ENCODE assay signal across 13 cellular contexts in genomic region chr15:48730506-48730905, GRCh38.
DNase-seq lines count a peak whose midpoint lies in the region; ATAC-seq lines count a peak whose summit lies in the region.
"Had no signal": no experiment of that assay in that cellular context is flagged by ENCODE, and none has a peak within 500 bp of the region (broad histone marks: within the 10 kb centered on the region; RNA-seq: fewer than 3 reads in every experiment).

No MANE protein-coding gene starts in this region.

- peak; percentile 81 for ATAC-seq in GM18907 (IDR thresholded peaks at IDR 0.05; ENCODE audit: unreplicated experiment)
- peak; percentile 52 for ATAC-seq in HG02678 (IDR thresholded peaks at IDR 0.05; ENCODE audit: unreplicated experiment)
- peak; percentile 61 for ATAC-seq in HG03571 (IDR thresholded peaks at IDR 0.05; ENCODE audit: unreplicated experiment)
- no peak for ATAC-seq in activated naive CD4-positive, alpha-beta T cell treated with anti-CD3 and anti-CD28 coated beads, Interleukin-2, amount 50 U/mL, for 72 hours
- ATAC-seq: GM23338 had no signal

- no peak overlapping the region for H3K27ac Mint-ChIP-seq in activated naive CD4-positive, alpha-beta T cell treated with anti-CD3 and anti-CD28 coated beads, Interleukin-2, amount 50 U/mL, for 72 hours
- H3K27ac Mint-ChIP-seq: CD4-positive, alpha-beta memory T cell; GM23338 had no signal

- peaks cover 0 to 11% of the 10 kb centered on the region in 2 donors for H3K9me3 Mint-ChIP-seq in activated naive CD4-positive, alpha-beta T cell treated with anti-CD3 and anti-CD28 coated beads, Interleukin-2, amount 50 U/mL, for 72 hours

- peaks cover 21 to 64% of the 10 kb centered on the region in 2 donors for H3K36me3 Mint-ChIP-seq in activated naive CD4-positive, alpha-beta T cell treated with anti-CD3 and anti-CD28 coated beads, Interleukin-2, amount 50 U/mL, for 72 hours

- DNase-seq in activated gamma-delta T cell treated with Interleukin-2 at 50 U/mL for 16 hours (no peak), DMS 273 treated with DMSO at 0.1 percent for 48 hours (lab: John Stamatoyannopoulos, UW) (no peak), superior temporal gyrus (ENCODE audit: extremely low spot score) (no peak)
- no peak for DNase-seq in activated naive CD4-positive, alpha-beta T cell treated with anti-CD3 and anti-CD28 coated beads, Interleukin-2, amount 50 U/mL, for 72 hours (ENCODE audit: low spot score in 2 of 2)
- DNase-seq: 8988T; CD4-positive, alpha-beta memory T cell; DMS79 treated with DMSO at 0.1 percent for 48 hours; GF-D8; HCEC 1CT had no signal

Comparison
In these comparisons a context has a peak if more than half of its experiments do, and no peak if none do; other contexts are left out.
1. ATAC-seq: peak in GM18907 (single experiment), HG02678 (single experiment) and HG03571 (single experiment); none in activated naive CD4-positive, alpha-beta T cell treated with anti-CD3 and anti-CD28 coated beads, Interleukin-2, amount 50 U/mL, for 72 hours (0 of 2).